ENCODE assay signal across 11 cellular contexts in the genomic region with DNA sequence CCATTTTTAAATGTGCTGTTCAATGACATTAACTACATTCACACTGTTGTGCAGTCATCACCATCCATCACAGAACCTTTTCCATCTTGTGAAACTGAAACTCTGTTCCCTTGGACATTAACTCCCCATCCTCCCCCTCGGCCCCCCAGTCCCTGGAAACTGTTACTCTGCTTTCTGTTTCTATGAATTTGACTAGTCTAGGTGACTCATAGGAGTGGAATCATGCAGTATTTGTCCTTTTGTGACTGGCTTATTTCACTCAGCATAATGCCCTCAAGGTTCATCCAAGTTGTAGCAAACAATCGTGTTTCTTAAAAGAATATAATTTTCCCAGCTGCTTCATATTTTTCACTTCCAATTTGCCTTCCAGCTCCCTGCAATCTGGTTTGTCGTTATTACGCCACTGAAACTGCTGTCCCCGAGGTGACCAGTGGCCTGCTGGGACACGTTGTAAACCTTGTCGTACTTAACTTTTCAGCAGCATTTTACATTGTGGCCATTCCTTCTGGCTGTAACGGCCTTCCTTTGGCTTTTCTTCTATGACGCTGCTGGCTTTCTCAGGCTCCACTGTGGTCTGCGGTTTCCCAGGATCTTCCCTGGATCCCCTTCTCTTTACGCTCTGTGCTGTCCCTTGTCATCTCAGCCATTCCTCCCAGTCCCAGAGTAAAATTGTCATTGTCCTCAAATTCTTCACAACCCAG.
DNase-seq lines count a peak whose midpoint lies in the region; ATAC-seq, FAIRE-seq and TF ChIP-seq lines count a peak whose summit lies in the region.
"Had no signal": no experiment of that assay in that cellular context is flagged by ENCODE, and none has a peak within 500 bp of the region (broad histone marks: within the 10 kb centered on the region; RNA-seq: fewer than 3 reads in every experiment).

No MANE protein-coding gene starts in this region.

- no peak overlapping the region for H3K4me3 Mint-ChIP-seq in activated CD8-positive, alpha-beta memory T cell treated with anti-CD3 and anti-CD28 coated beads, Interleukin-2, amount 10 ng/mL, durations not matched to agents 7 days and 5 days
- H3K4me3 Mint-ChIP-seq: IgD-negative memory B cell had no signal

- H3K27me3 ChIP-seq in upper lobe of left lung = no peaks in the 10 kb centered on the region
- H3K27me3 ChIP-seq: BLaER1 treated with 17β-estradiol and CSF1 and Interleukin-3, amounts not matched to agents 10 nM and 100 nM had no signal

- no peak for TF ChIP-seq EP300 in upper lobe of left lung (IDR thresholded peaks at IDR 0.05)

- peaks cover 13% of the 10 kb centered on the region for H3K36me3 Mint-ChIP-seq in activated CD8-positive, alpha-beta memory T cell treated with anti-CD3 and anti-CD28 coated beads, Interleukin-2, amount 10 ng/mL, durations not matched to agents 7 days and 5 days

- H3K9me3 ChIP-seq in upper lobe of left lung = no peaks in the 10 kb centered on the region
- H3K9me3 ChIP-seq: BLaER1 treated with 17β-estradiol and CSF1 and Interleukin-3, amounts not matched to agents 10 nM and 100 nM had no signal

- H3K36me3 ChIP-seq in upper lobe of left lung = peaks cover 0 to 12% (median 0%) of the 10 kb centered on the region in 4 donors

- peak; percentile 56 for DNase-seq in activated CD8-positive, alpha-beta memory T cell treated with anti-CD3 and anti-CD28 coated beads, Interleukin-2, amount 10 ng/mL, durations not matched to agents 7 days and 5 days
- no peak for DNase-seq in activated CD8-positive, alpha-beta memory T cell treated with anti-CD3 and anti-CD28 coated beads, Interleukin-2, amount 50 U/mL, for 4 hours
- DNase-seq in dedifferentiated amniotic fluid mesenchymal stem cell (ENCODE audit: extremely low spot score) = peak; percentile 86
- DNase-seq in myocyte (ENCODE audit: low read depth) = peak; percentile 73
- no peak for DNase-seq in upper lobe of left lung
- no peak for DNase-seq in NAMALWA (ENCODE audit: low spot score)
- DNase-seq in frontal cortex (ENCODE audit: low spot score in 2 of 2) = no peak

- no peaks in the 10 kb centered on the region for H3K9me3 Mint-ChIP-seq in activated CD8-positive, alpha-beta memory T cell treated with anti-CD3 and anti-CD28 coated beads, Interleukin-2, amount 10 ng/mL, durations not matched to agents 7 days and 5 days (ENCODE audit: low read depth)
- H3K9me3 Mint-ChIP-seq: IgD-negative memory B cell had no signal

- H3K27me3 Mint-ChIP-seq in activated CD8-positive, alpha-beta memory T cell treated with anti-CD3 and anti-CD28 coated beads, Interleukin-2, amount 10 ng/mL, durations not matched to agents 7 days and 5 days = no peaks in the 10 kb centered on the region
- H3K27me3 Mint-ChIP-seq: IgD-negative memory B cell had no signal

- peak overlapping the region in 3 of 4 donors; percentile 34 to 66 (median 36) for H3K27ac ChIP-seq in upper lobe of left lung

- no peak for FAIRE-seq in frontal cortex (lab: Jason Lieb, UNC)
- FAIRE-seq: colon had no signal

- no peak for TF ChIP-seq POLR2A in upper lobe of left lung (IDR thresholded peaks at IDR 0.05)

- 70 to 82% methylated on average over 11 of the region's 11 CpGs for WGBS in upper lobe of left lung, 2 donors

- H3K4me1 Mint-ChIP-seq in activated CD8-positive, alpha-beta memory T cell treated with anti-CD3 and anti-CD28 coated beads, Interleukin-2, amount 10 ng/mL, durations not matched to agents 7 days and 5 days = peaks cover 8% of the 10 kb centered on the region

- no peak overlapping the region for H3K27ac Mint-ChIP-seq in activated CD8-positive, alpha-beta memory T cell treated with anti-CD3 and anti-CD28 coated beads, Interleukin-2, amount 10 ng/mL, durations not matched to agents 7 days and 5 days
- H3K27ac Mint-ChIP-seq: IgD-negative memory B cell had no signal

- H3K4me1 ChIP-seq in upper lobe of left lung = peaks cover 0 to 18% (median 7%) of the 10 kb centered on the region in 4 donors

- CTCF ChIA-PET in activated CD8-positive, alpha-beta memory T cell treated with anti-CD3 and anti-CD28 coated beads, Interleukin-2, amount 10 ng/mL, durations not matched to agents 7 days and 5 days (lab: Charles Lee) = no interaction called here

- no peak overlapping the region for H3K4me3 ChIP-seq in upper lobe of left lung
- H3K4me3 ChIP-seq: BLaER1 treated with 17β-estradiol and CSF1 and Interleukin-3, amounts not matched to agents 10 nM and 100 nM had no signal

- no peak for TF ChIP-seq CTCF in upper lobe of left lung (IDR thresholded peaks at IDR 0.05)

- ATAC-seq in activated CD8-positive, alpha-beta memory T cell treated with anti-CD3 and anti-CD28 coated beads, Interleukin-2, amount 10 ng/mL, durations not matched to agents 7 days and 5 days = peak; percentile 48
- peak; percentile 61 to 80 for ATAC-seq in upper lobe of left lung (ENCODE audit: low FRiP score in 2 of 2)
- ATAC-seq in HG03469 (IDR thresholded peaks at IDR 0.05; ENCODE audit: unreplicated experiment) = no peak

Comparison
In these comparisons a context has a peak if more than half of its experiments do, and no peak if none do; other contexts are left out.
1. DNase-seq: peak in activated CD8-positive, alpha-beta memory T cell treated with anti-CD3 and anti-CD28 coated beads, Interleukin-2, amount 10 ng/mL, durations not matched to agents 7 days and 5 days (single experiment), dedifferentiated amniotic fluid mesenchymal stem cell (single experiment) and myocyte (single experiment); none in activated CD8-positive, alpha-beta memory T cell treated with anti-CD3 and anti-CD28 coated beads, Interleukin-2, amount 50 U/mL, for 4 hours (single experiment), upper lobe of left lung (0 of 2), NAMALWA (single experiment) and frontal cortex (0 of 2).